ENCODE assay signal across 1 cellular context in the genomic region with DNA sequence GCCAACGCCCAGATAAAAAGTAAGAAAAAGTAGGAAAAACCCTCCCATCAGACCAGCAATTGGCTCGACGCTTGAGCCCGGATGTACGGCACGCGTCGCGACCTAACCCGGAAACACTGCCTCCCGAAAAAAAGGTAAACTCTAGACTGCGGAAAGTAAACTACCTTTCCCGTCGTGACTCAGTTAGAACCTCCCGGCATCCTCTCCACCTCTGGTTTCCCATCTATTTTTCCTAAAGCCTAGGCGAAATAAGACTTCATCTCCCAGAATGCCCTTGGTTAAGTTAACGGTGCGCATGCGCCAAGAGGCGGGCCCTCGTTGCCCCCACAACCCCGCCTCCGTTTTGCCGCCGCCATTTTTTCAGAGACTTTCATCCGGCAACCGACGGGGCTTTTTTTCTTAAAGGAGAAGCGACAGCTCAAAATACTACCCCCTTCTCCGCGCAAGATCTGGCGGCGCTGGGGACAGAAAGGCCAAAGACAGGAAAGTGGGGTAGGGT.
TF ChIP-seq lines count a peak whose summit lies in the region.

No MANE protein-coding gene starts in this region.

TF ChIP-seq in HepG2, 621 proteins besides CTCF, POLR2A, EP300 and RAD21 (continued from another document):
- TF ChIP-seq AHR (CRISPR knock-in tag; IDR thresholded peaks at IDR 0.05) (no peak), SUZ12 (IDR thresholded peaks at IDR 0.05; ENCODE audit: low read depth, low read length) (peak; percentile 69)
- TF ChIP-seq, protein P1, sequence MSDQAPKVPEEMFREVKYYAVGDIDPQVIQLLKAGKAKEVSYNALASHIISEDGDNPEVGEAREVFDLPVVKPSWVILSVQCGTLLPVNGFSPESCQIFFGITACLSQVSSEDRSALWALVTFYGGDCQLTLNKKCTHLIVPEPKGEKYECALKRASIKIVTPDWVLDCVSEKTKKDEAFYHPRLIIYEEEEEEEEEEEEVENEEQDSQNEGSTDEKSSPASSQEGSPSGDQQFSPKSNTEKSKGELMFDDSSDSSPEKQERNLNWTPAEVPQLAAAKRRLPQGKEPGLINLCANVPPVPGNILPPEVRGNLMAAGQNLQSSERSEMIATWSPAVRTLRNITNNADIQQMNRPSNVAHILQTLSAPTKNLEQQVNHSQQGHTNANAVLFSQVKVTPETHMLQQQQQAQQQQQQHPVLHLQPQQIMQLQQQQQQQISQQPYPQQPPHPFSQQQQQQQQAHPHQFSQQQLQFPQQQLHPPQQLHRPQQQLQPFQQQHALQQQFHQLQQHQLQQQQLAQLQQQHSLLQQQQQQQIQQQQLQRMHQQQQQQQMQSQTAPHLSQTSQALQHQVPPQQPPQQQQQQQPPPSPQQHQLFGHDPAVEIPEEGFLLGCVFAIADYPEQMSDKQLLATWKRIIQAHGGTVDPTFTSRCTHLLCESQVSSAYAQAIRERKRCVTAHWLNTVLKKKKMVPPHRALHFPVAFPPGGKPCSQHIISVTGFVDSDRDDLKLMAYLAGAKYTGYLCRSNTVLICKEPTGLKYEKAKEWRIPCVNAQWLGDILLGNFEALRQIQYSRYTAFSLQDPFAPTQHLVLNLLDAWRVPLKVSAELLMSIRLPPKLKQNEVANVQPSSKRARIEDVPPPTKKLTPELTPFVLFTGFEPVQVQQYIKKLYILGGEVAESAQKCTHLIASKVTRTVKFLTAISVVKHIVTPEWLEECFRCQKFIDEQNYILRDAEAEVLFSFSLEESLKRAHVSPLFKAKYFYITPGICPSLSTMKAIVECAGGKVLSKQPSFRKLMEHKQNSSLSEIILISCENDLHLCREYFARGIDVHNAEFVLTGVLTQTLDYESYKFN (CRISPR knock-in tag; conservative IDR thresholded peaks at IDR 0.05), result peak; percentile 14; the same call in 1 of the 2 replicates
